In the genomic region with DNA sequence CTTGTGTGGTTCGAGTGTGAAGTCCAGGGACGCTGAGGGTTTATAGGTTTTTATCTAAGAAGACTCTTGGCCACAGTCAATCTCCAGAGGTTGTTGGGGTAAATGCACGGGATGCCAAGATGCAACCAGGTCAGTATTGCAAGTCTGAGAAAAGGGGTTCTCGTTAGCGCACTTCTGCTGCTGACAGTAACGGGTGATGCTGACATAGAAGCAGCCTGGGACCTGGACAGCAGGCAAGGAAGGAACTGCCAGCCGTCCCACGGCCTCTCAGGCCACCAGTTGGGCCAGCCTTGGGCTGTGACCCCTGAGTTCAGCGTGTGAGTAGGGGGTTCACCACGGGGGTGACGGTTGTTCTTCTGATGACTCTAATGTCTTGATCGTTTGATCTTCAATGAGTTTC, we compare ENCODE assay signal across 21 cellular contexts. TPM values are rescaled to one million over a fixed set of nuclear protein-coding genes. Genes with fewer than 3 reads are reported as not detected.
DNase-seq lines count a peak whose midpoint lies in the region; ATAC-seq and TF ChIP-seq lines count a peak whose summit lies in the region.
"Had no signal": no experiment of that assay in that cellular context is flagged by ENCODE, and none has a peak within 500 bp of the region (broad histone marks: within the 10 kb centered on the region; RNA-seq: fewer than 3 reads in every experiment).

No MANE protein-coding gene starts in this region.

- H3K36me3 ChIP-seq in smooth muscle cell (ENCODE audit: low read depth) = peaks cover 19% of the 10 kb centered on the region

- H3K27ac ChIP-seq in smooth muscle cell (ENCODE audit: low read depth) = no peak overlapping the region
- H3K27ac ChIP-seq: 22Rv1, BLaER1, C4-2B had no signal

- no peak overlapping the region for H3K4me2 ChIP-seq in smooth muscle cell
- H3K4me2 ChIP-seq: BLaER1 had no signal

- over 99% methylated on average over 12 of the region's 12 CpGs for WGBS in smooth muscle cell (ENCODE audit: low lambda C conversion rate)

- no peak for TF ChIP-seq CTCF in smooth muscle cell (IDR thresholded peaks at IDR 0.05; ENCODE audit: borderline replicate concordance, insufficient read depth, poor library complexity, severe bottlenecking)

- H3K4me3 ChIP-seq in smooth muscle cell = no peak overlapping the region
- H3K4me3 ChIP-seq: BLaER1, GM12878, HAP-1 had no signal

- H3K4me1 ChIP-seq in smooth muscle cell (ENCODE audit: low read depth) = no peaks in the 10 kb centered on the region
- H3K4me1 ChIP-seq: BLaER1, HAP-1 had no signal

- no peaks in the 10 kb centered on the region for H3K27me3 Mint-ChIP-seq in stimulated activated naive B cell treated with anti-CD40 and anti-IgM and Interleukin-4, amounts not matched to agents 10 μg/mL and 1 μg/mL and 100 μg/mL, for 72 hours
- H3K27me3 Mint-ChIP-seq: B cell; CD4-positive, CD25-positive, alpha-beta regulatory T cell had no signal

- H3K4me3 Mint-ChIP-seq in stimulated activated naive B cell treated with anti-CD40 and anti-IgM and Interleukin-4, amounts not matched to agents 10 μg/mL and 1 μg/mL and 100 μg/mL, for 72 hours = no peak overlapping the region
- H3K4me3 Mint-ChIP-seq: B cell; CD4-positive, CD25-positive, alpha-beta regulatory T cell; CD8-positive, alpha-beta T cell; HFFc6 had no signal

- H3F3A ChIP-seq in smooth muscle cell (ENCODE audit: low read depth) = no peaks in the 10 kb centered on the region

- H3K9ac ChIP-seq in smooth muscle cell (ENCODE audit: low read depth) = no peak overlapping the region
- H3K9ac ChIP-seq: BLaER1 had no signal

- no peak overlapping the region for H2AFZ ChIP-seq in smooth muscle cell (ENCODE audit: low read depth)

- intact Hi-C loops in posterior vena cava (cut with DNase I) = no loop called here

- DNase-seq in activated effector memory CD4-positive, alpha-beta T cell treated with anti-CD3 and anti-CD28 coated beads, Interleukin-2, amount 50 U/mL, for 16 hours = peak; percentile 34
- DNase-seq in activated effector memory CD4-positive, alpha-beta T cell treated with Interleukin-2 at 50 U/mL for 16 hours = no peak
- DNase-seq in posterior vena cava (ENCODE audit: low spot score) = peak; percentile 53
- no peak for DNase-seq in stimulated activated naive B cell treated with anti-CD40 and anti-IgM and Interleukin-4, amounts not matched to agents 10 μg/mL and 1 μg/mL and 100 μg/mL, for 72 hours
- DNase-seq in GDM1 (lab: John Stamatoyannopoulos, UW) = no peak
- DNase-seq in NCI-H82 treated with DMSO at 0.1 percent for 48 hours (lab: John Stamatoyannopoulos, UW; ENCODE audit: unreplicated experiment) = no peak
- no peak for DNase-seq in smooth muscle cell (lab: John Stamatoyannopoulos, UW; ENCODE audit: unreplicated experiment)
- DNase-seq: Caco-2; CD4-positive, CD25-positive, alpha-beta regulatory T cell; CD8-positive, alpha-beta T cell; DMS153; DND-41; GOT3; HFFc6 had no signal

- H3K27me3 ChIP-seq in smooth muscle cell (ENCODE audit: low read depth) = no peaks in the 10 kb centered on the region
- H3K27me3 ChIP-seq: BLaER1 had no signal

- H3K27ac Mint-ChIP-seq in stimulated activated naive B cell treated with anti-CD40 and anti-IgM and Interleukin-4, amounts not matched to agents 10 μg/mL and 1 μg/mL and 100 μg/mL, for 72 hours = peak overlapping the region; percentile 20
- H3K27ac Mint-ChIP-seq: B cell; CD8-positive, alpha-beta T cell; HFFc6 had no signal

- H3K9me3 Mint-ChIP-seq in stimulated activated naive B cell treated with anti-CD40 and anti-IgM and Interleukin-4, amounts not matched to agents 10 μg/mL and 1 μg/mL and 100 μg/mL, for 72 hours = no peaks in the 10 kb centered on the region
- H3K9me3 Mint-ChIP-seq: CD4-positive, CD25-positive, alpha-beta regulatory T cell; CD8-positive, alpha-beta T cell; HFFc6 had no signal

- no peaks in the 10 kb centered on the region for H3K9me3 ChIP-seq in smooth muscle cell (replicated peaks; ENCODE audit: low read depth)
- H3K9me3 ChIP-seq: BLaER1, Caco-2, HAP-1 had no signal

- no peak for ATAC-seq in stimulated activated naive B cell treated with anti-CD40 and anti-IgM and Interleukin-4, amounts not matched to agents 10 μg/mL and 1 μg/mL and 100 μg/mL, for 72 hours (replicated peaks)
- no peak for ATAC-seq in GM19463 (IDR thresholded peaks at IDR 0.05; ENCODE audit: unreplicated experiment)
- ATAC-seq: CD8-positive, alpha-beta T cell; GM12878 had no signal

- peaks cover 59% of the 10 kb centered on the region for H4K20me1 ChIP-seq in smooth muscle cell (ENCODE audit: low read depth)

- peaks cover 29% of the 10 kb centered on the region for H3K79me2 ChIP-seq in smooth muscle cell (ENCODE audit: low read depth)

- peaks cover 7 to 14% of the 10 kb centered on the region in 2 donors for H3K4me1 Mint-ChIP-seq in stimulated activated naive B cell treated with anti-CD40 and anti-IgM and Interleukin-4, amounts not matched to agents 10 μg/mL and 1 μg/mL and 100 μg/mL, for 72 hours
- H3K4me1 Mint-ChIP-seq: B cell had no signal

- peaks cover 60 to 79% of the 10 kb centered on the region in 2 donors for H3K36me3 Mint-ChIP-seq in stimulated activated naive B cell treated with anti-CD40 and anti-IgM and Interleukin-4, amounts not matched to agents 10 μg/mL and 1 μg/mL and 100 μg/mL, for 72 hours

RNA-seq across cellular contexts. Expression of gene TENT4A, which starts 39.0 kb away (rescaled TPM):
- 10 to 100 TPM; 20.8 to 24.3 TPM for total RNA-seq in posterior vena cava
- 16.2 and 16.9 TPM in 2 replicates for total RNA-seq in smooth muscle cell
- 10.0 and 10.4 TPM in 2 replicates for polyA plus RNA-seq in smooth muscle cell

Comparison
In these comparisons a context has a peak if more than half of its experiments do, and no peak if none do; other contexts are left out.
1. DNase-seq: peak in activated effector memory CD4-positive, alpha-beta T cell treated with anti-CD3 and anti-CD28 coated beads, Interleukin-2, amount 50 U/mL, for 16 hours (single experiment) and posterior vena cava (single experiment); none in activated effector memory CD4-positive, alpha-beta T cell treated with Interleukin-2 at 50 U/mL for 16 hours (single experiment), stimulated activated naive B cell treated with anti-CD40 and anti-IgM and Interleukin-4, amounts not matched to agents 10 μg/mL and 1 μg/mL and 100 μg/mL, for 72 hours (single experiment), GDM1 (single experiment), NCI-H82 treated with DMSO at 0.1 percent for 48 hours (single experiment) and smooth muscle cell (single experiment).